ENCODE assay signal across 1 cellular context in the genomic region with DNA sequence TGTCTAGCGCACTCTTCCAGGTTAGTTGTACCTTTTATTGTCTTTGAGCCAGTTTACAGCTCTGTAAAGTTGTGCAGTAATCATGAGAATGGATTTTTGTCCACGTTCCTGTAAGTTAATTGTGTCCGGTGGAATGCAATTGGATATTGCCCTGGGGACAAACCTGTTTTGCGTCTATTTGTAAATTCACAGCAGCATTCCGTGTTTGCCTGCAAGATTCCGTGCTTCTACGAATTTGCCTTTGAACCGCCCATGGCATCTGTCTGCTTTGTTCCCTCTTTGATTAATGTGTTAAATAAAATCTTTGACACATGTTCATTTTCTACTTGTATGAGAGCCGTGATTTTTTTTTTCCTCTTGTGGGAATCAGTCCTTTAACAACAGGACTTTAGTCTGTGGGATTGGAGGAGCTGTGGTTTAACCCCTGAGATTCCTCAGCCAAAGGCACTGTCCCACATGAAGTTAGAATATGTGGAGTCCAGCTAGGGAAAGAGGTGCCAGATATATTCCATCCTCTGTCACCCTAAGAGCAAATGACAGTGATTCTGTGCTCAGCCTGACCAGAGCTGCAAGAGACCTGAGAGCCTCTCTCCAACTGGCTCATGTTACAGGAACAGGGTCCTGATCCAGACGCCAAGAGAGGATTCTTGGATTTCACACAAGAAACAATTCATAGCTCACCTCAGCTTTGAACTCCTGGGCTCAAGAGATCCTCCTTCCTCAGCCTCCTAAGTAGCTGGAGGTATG.
TF ChIP-seq lines count a peak whose summit lies in the region.

No MANE protein-coding gene starts in this region.

TF ChIP-seq in GM23338, 12 proteins besides CTCF, POLR2A, EP300 and RAD21 (continued from another document):
- TF ChIP-seq, protein P1, sequence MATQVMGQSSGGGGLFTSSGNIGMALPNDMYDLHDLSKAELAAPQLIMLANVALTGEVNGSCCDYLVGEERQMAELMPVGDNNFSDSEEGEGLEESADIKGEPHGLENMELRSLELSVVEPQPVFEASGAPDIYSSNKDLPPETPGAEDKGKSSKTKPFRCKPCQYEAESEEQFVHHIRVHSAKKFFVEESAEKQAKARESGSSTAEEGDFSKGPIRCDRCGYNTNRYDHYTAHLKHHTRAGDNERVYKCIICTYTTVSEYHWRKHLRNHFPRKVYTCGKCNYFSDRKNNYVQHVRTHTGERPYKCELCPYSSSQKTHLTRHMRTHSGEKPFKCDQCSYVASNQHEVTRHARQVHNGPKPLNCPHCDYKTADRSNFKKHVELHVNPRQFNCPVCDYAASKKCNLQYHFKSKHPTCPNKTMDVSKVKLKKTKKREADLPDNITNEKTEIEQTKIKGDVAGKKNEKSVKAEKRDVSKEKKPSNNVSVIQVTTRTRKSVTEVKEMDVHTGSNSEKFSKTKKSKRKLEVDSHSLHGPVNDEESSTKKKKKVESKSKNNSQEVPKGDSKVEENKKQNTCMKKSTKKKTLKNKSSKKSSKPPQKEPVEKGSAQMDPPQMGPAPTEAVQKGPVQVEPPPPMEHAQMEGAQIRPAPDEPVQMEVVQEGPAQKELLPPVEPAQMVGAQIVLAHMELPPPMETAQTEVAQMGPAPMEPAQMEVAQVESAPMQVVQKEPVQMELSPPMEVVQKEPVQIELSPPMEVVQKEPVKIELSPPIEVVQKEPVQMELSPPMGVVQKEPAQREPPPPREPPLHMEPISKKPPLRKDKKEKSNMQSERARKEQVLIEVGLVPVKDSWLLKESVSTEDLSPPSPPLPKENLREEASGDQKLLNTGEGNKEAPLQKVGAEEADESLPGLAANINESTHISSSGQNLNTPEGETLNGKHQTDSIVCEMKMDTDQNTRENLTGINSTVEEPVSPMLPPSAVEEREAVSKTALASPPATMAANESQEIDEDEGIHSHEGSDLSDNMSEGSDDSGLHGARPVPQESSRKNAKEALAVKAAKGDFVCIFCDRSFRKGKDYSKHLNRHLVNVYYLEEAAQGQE (IDR thresholded peaks at IDR 0.05; ENCODE audit: unreplicated experiment) = no peak
- TF ChIP-seq, protein P2, sequence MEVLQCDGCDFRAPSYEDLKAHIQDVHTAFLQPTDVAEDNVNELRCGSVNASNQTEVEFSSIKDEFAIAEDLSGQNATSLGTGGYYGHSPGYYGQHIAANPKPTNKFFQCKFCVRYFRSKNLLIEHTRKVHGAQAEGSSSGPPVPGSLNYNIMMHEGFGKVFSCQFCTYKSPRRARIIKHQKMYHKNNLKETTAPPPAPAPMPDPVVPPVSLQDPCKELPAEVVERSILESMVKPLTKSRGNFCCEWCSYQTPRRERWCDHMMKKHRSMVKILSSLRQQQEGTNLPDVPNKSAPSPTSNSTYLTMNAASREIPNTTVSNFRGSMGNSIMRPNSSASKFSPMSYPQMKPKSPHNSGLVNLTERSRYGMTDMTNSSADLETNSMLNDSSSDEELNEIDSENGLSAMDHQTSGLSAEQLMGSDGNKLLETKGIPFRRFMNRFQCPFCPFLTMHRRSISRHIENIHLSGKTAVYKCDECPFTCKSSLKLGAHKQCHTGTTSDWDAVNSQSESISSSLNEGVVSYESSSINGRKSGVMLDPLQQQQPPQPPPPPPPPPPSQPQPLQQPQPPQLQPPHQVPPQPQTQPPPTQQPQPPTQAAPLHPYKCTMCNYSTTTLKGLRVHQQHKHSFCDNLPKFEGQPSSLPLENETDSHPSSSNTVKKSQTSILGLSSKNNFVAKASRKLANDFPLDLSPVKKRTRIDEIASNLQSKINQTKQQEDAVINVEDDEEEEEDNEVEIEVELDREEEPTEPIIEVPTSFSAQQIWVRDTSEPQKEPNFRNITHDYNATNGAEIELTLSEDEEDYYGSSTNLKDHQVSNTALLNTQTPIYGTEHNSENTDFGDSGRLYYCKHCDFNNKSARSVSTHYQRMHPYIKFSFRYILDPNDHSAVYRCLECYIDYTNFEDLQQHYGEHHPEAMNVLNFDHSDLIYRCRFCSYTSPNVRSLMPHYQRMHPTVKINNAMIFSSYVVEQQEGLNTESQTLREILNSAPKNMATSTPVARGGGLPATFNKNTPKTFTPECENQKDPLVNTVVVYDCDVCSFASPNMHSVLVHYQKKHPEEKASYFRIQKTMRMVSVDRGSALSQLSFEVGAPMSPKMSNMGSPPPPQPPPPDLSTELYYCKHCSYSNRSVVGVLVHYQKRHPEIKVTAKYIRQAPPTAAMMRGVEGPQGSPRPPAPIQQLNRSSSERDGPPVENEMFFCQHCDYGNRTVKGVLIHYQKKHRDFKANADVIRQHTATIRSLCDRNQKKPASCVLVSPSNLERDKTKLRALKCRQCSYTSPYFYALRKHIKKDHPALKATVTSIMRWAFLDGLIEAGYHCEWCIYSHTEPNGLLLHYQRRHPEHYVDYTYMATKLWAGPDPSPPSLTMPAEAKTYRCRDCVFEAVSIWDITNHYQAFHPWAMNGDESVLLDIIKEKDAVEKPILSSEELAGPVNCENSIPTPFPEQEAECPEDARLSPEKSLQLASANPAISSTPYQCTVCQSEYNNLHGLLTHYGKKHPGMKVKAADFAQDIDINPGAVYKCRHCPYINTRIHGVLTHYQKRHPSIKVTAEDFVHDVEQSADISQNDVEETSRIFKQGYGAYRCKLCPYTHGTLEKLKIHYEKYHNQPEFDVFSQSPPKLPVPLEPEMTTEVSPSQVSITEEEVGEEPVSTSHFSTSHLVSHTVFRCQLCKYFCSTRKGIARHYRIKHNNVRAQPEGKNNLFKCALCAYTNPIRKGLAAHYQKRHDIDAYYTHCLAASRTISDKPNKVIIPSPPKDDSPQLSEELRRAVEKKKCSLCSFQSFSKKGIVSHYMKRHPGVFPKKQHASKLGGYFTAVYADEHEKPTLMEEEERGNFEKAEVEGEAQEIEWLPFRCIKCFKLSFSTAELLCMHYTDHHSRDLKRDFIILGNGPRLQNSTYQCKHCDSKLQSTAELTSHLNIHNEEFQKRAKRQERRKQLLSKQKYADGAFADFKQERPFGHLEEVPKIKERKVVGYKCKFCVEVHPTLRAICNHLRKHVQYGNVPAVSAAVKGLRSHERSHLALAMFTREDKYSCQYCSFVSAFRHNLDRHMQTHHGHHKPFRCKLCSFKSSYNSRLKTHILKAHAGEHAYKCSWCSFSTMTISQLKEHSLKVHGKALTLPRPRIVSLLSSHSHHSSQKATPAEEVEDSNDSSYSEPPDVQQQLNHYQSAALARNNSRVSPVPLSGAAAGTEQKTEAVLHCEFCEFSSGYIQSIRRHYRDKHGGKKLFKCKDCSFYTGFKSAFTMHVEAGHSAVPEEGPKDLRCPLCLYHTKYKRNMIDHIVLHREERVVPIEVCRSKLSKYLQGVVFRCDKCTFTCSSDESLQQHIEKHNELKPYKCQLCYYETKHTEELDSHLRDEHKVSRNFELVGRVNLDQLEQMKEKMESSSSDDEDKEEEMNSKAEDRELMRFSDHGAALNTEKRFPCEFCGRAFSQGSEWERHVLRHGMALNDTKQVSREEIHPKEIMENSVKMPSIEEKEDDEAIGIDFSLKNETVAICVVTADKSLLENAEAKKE (CRISPR knock-in tag; IDR thresholded peaks at IDR 0.05) = no peak
